ENCODE assay signal across 31 cellular contexts in genomic region chr11:91997178-91997577, GRCh38.
DNase-seq lines count a peak whose midpoint lies in the region; ATAC-seq and TF ChIP-seq lines count a peak whose summit lies in the region.
"Had no signal": no experiment of that assay in that cellular context is flagged by ENCODE, and none has a peak within 500 bp of the region (broad histone marks: within the 10 kb centered on the region; RNA-seq: fewer than 3 reads in every experiment).

No MANE protein-coding gene starts in this region.

- DNase-seq in Caco-2, result no peak
- peak; percentile 20 for DNase-seq in NCI-H146 (lab: John Stamatoyannopoulos, UW)
- DNase-seq in NCI-H345 treated with DMSO at 0.1 percent for 48 hours (lab: John Stamatoyannopoulos, UW; ENCODE audit: unreplicated experiment), result peak; percentile 21
- peak; percentile 56 for DNase-seq in SHP77 treated with DMSO at 0.1 percent for 48 hours (lab: John Stamatoyannopoulos, UW)
- no peak for DNase-seq in occipital lobe (lab: John Stamatoyannopoulos, UW)
- DNase-seq: activated CD4-positive, alpha-beta T cell treated with anti-CD3 and anti-CD28 coated beads for 4 hours; activated gamma-delta T cell treated with Interleukin-2 at 50 U/mL for 16 hours; activated T-cell treated with anti-CD3 and anti-CD28 coated beads, Interleukin-2, amount 50 U/mL, for 1 hour; caudate nucleus; CD8-positive, alpha-beta memory T cell; endodermal cell; foreskin fibroblast; GM23248; heart left ventricle; Karpas-422; kidney glomerular epithelial cell; lower lobe of right lung; MV-4-11; natural killer cell; NCI-H2171; PC-3; retina; small intestine had no signal

- TF ChIP-seq CTCF in Caco-2 (IDR thresholded peaks at IDR 0.05; ENCODE audit: insufficient read depth in 1 of 2, low read depth in 1 of 2, low read length in 1 of 2, severe bottlenecking in 1 of 2, unreplicated experiment in 1 of 2), result no peak

- no peak for ATAC-seq in GM21447 (IDR thresholded peaks at IDR 0.05; ENCODE audit: unreplicated experiment)
- no peak for ATAC-seq in HG03280 (IDR thresholded peaks at IDR 0.05; ENCODE audit: unreplicated experiment)
- no peak for ATAC-seq in HG03139 (IDR thresholded peaks at IDR 0.05; ENCODE audit: unreplicated experiment)
- ATAC-seq: esophagus mucosa, heart left ventricle, lower lobe of right lung, natural killer cell, PC-3, Right ventricle myocardium inferior had no signal

- POLR2A ChIA-PET in Caco-2 (lab: Charles Lee), result no interaction called here

- H3K27me3 Mint-ChIP-seq in Caco-2 (ENCODE audit: insufficient read depth, unreplicated experiment), result no peaks in the 10 kb centered on the region
- H3K27me3 Mint-ChIP-seq: CD8-positive, alpha-beta memory T cell; stimulated activated naive CD8-positive, alpha-beta T cell treated with anti-CD3 and anti-CD28 coated beads, Interleukin-15, Interleukin-2, amounts not matched to agents 100 ng/mL and 50 ng/mL, for 24 hours had no signal

- CTCF ChIA-PET in Caco-2 (lab: Charles Lee), result no interaction called here

- H3K9me3 Mint-ChIP-seq in Caco-2 (ENCODE audit: unreplicated experiment), result no peaks in the 10 kb centered on the region
- H3K9me3 Mint-ChIP-seq: endodermal cell; stimulated activated naive CD8-positive, alpha-beta T cell treated with anti-CD3 and anti-CD28 coated beads, Interleukin-15, Interleukin-2, amounts not matched to agents 100 ng/mL and 50 ng/mL, for 24 hours had no signal

- peak overlapping the region; percentile 26 for H3K27ac Mint-ChIP-seq in Caco-2 (ENCODE audit: unreplicated experiment)
- H3K27ac Mint-ChIP-seq: CD8-positive, alpha-beta memory T cell; endodermal cell; natural killer cell; stimulated activated naive CD8-positive, alpha-beta T cell treated with anti-CD3 and anti-CD28 coated beads, Interleukin-15, Interleukin-2, amounts not matched to agents 100 ng/mL and 50 ng/mL, for 24 hours; T-helper 2 cell treated with Interferon-gamma antibody and Interleukin-4, amounts not matched to agents 5 μg/mL and 100 μg/mL, for 36 hours had no signal

- no peak overlapping the region for H3K4me3 Mint-ChIP-seq in Caco-2 (ENCODE audit: unreplicated experiment)
- H3K4me3 Mint-ChIP-seq: CD8-positive, alpha-beta memory T cell; endodermal cell; natural killer cell; stimulated activated naive CD8-positive, alpha-beta T cell treated with anti-CD3 and anti-CD28 coated beads, Interleukin-15, Interleukin-2, amounts not matched to agents 100 ng/mL and 50 ng/mL, for 24 hours; T-helper 2 cell treated with Interferon-gamma antibody and Interleukin-4, amounts not matched to agents 5 μg/mL and 100 μg/mL, for 36 hours had no signal

- H3K27me3 ChIP-seq in Caco-2 (replicated peaks; ENCODE audit: control insufficient read depth, insufficient read depth, low read length), result no peaks in the 10 kb centered on the region
- H3K27me3 ChIP-seq: heart left ventricle had no signal

- no peaks in the 10 kb centered on the region for H3K9me3 ChIP-seq in Caco-2
- H3K9me3 ChIP-seq: heart left ventricle, lower lobe of right lung, thoracic aorta had no signal

- no TSS peak for BruUV-seq in Caco-2 (replicated peaks; lab: Mats Ljungman, UMichigan)

- intact Hi-C loops in Caco-2 (cut with micrococcal nuclease; ENCODE audit: unreplicated experiment), result no loop called here

- no peaks in the 10 kb centered on the region for H3K36me3 Mint-ChIP-seq in Caco-2 (ENCODE audit: insufficient read depth, unreplicated experiment)
- H3K36me3 Mint-ChIP-seq: CD8-positive, alpha-beta memory T cell; natural killer cell had no signal

- H3K4me1 ChIP-seq in Caco-2, result peaks cover 15% of the 10 kb centered on the region; the same call in 1 of the 2 replicates
- H3K4me1 ChIP-seq: heart left ventricle, lower lobe of right lung had no signal

- H3K4me1 Mint-ChIP-seq in Caco-2 (ENCODE audit: low read depth, unreplicated experiment), result peaks cover 13% of the 10 kb centered on the region
- H3K4me1 Mint-ChIP-seq: CD8-positive, alpha-beta memory T cell; natural killer cell had no signal

- no peak overlapping the region for H3K4me3 ChIP-seq in Caco-2 (ENCODE audit: low read depth, low read length)
- H3K4me3 ChIP-seq: GM23248, heart left ventricle, lower lobe of right lung, thoracic aorta had no signal

- no peaks in the 10 kb centered on the region for H3K36me3 ChIP-seq in Caco-2 (ENCODE audit: control insufficient read depth, insufficient read depth, low read length)
- H3K36me3 ChIP-seq: heart left ventricle, lower lobe of right lung, thoracic aorta had no signal

Comparison
In these comparisons a context has a peak if more than half of its experiments do, and no peak if none do; other contexts are left out.
1. DNase-seq: peak in NCI-H146 (single experiment), NCI-H345 treated with DMSO at 0.1 percent for 48 hours (single experiment) and SHP77 treated with DMSO at 0.1 percent for 48 hours (single experiment); none in Caco-2 (0 of 2) and occipital lobe (single experiment).